ENCODE assay signal across 27 cellular contexts in the genomic region with DNA sequence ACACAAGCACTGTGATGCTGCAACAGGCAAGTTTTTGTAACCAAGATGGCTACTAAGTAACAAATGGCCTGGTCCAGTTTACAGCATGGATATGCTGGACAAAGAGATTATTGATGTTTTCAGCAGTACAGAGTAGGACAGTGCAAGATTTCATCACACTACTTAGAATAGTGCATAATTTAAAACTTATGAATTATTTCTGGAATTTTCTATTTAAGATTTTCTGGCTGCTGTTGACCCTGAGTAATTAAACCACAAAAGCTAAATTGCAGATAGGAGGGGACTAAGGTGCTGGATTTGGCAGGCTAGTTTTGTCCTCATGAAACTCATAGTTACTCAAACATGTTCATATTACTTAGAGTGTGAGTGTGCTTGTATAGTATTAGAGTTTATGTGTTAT.
"Had no signal": no experiment of that assay in that cellular context is flagged by ENCODE, and none has a peak within 500 bp of the region (broad histone marks: within the 10 kb centered on the region; RNA-seq: fewer than 3 reads in every experiment).

No MANE protein-coding gene starts in this region.

- DNase-seq: activated CD4-positive, alpha-beta T cell treated with anti-CD3 and anti-CD28 coated beads, Interleukin-2, amount 10 ng/mL, durations not matched to agents 7 days and 5 days; activated CD4-positive, alpha-beta T cell treated with anti-CD3 and anti-CD28 coated beads, Interleukin-2, amount 50 U/mL, for 48 hours; activated CD8-positive, alpha-beta memory T cell treated with anti-CD3 and anti-CD28 coated beads for 24 hours; activated CD8-positive, alpha-beta memory T cell treated with anti-CD3 and anti-CD28 coated beads, Interleukin-2, amount 10 ng/mL, durations not matched to agents 7 days and 5 days; activated CD8-positive, alpha-beta memory T cell treated with anti-CD3 and anti-CD28 coated beads, Interleukin-2, amount 50 U/mL, for 48 hours; activated gamma-delta T cell; activated naive CD4-positive, alpha-beta T cell treated with Interleukin-2 at 50 U/mL for 16 hours; activated naive CD8-positive, alpha-beta T cell treated with anti-CD3 and anti-CD28 coated beads, Interleukin-2, amount 10 ng/mL, durations not matched to agents 7 days and 5 days; body of pancreas; MM.1S; MV-4-11; NCI-H1092; NCI-H1417; NCI-H146; NCI-H187; NCI-H2029 treated with DMSO at 0.1 percent for 48 hours; NCI-H2107; NCI-H2171; NCI-H510A; NCI-H748 treated with DMSO at 0.1 percent for 48 hours; NK-92 treated with Interleukin-12 subunit alpha and Interleukin-12 subunit beta, amount 100 ng/mL, for 24 hours; SIG-M5; T-helper 1 cell; T1000 had no signal

- H3K4me3 ChIP-seq: body of pancreas, breast epithelium had no signal

- H3K27me3 Mint-ChIP-seq: activated CD4-positive, alpha-beta T cell treated with anti-CD3 and anti-CD28 coated beads, Interleukin-2, amount 10 ng/mL, durations not matched to agents 7 days and 5 days; activated CD8-positive, alpha-beta memory T cell treated with anti-CD3 and anti-CD28 coated beads, Interleukin-2, amount 10 ng/mL, durations not matched to agents 7 days and 5 days; activated naive CD4-positive, alpha-beta T cell treated with anti-CD3 and anti-CD28 coated beads, Interleukin-2, amount 50 U/mL, for 24 hours; activated naive CD8-positive, alpha-beta T cell treated with anti-CD3 and anti-CD28 coated beads, Interleukin-2, amount 10 ng/mL, durations not matched to agents 7 days and 5 days had no signal

- H3K9me3 ChIP-seq: body of pancreas, breast epithelium had no signal

- H3K4me3 Mint-ChIP-seq: activated CD4-positive, alpha-beta T cell treated with anti-CD3 and anti-CD28 coated beads, Interleukin-2, amount 10 ng/mL, durations not matched to agents 7 days and 5 days; activated CD8-positive, alpha-beta memory T cell treated with anti-CD3 and anti-CD28 coated beads, Interleukin-2, amount 10 ng/mL, durations not matched to agents 7 days and 5 days; activated naive CD4-positive, alpha-beta T cell treated with anti-CD3 and anti-CD28 coated beads, Interleukin-2, amount 50 U/mL, for 24 hours; activated naive CD8-positive, alpha-beta T cell treated with anti-CD3 and anti-CD28 coated beads, Interleukin-2, amount 10 ng/mL, durations not matched to agents 7 days and 5 days had no signal

- H3K27ac Mint-ChIP-seq: activated CD4-positive, alpha-beta T cell treated with anti-CD3 and anti-CD28 coated beads, Interleukin-2, amount 10 ng/mL, durations not matched to agents 7 days and 5 days; activated CD8-positive, alpha-beta memory T cell treated with anti-CD3 and anti-CD28 coated beads, Interleukin-2, amount 10 ng/mL, durations not matched to agents 7 days and 5 days; activated naive CD4-positive, alpha-beta T cell treated with anti-CD3 and anti-CD28 coated beads, Interleukin-2, amount 50 U/mL, for 24 hours; activated naive CD8-positive, alpha-beta T cell treated with anti-CD3 and anti-CD28 coated beads, Interleukin-2, amount 10 ng/mL, durations not matched to agents 7 days and 5 days had no signal

- ATAC-seq: activated CD8-positive, alpha-beta memory T cell treated with anti-CD3 and anti-CD28 coated beads, Interleukin-2, amount 10 ng/mL, durations not matched to agents 7 days and 5 days; body of pancreas; Right ventricle myocardium inferior had no signal

- H3K4me1 Mint-ChIP-seq: activated naive CD4-positive, alpha-beta T cell treated with anti-CD3 and anti-CD28 coated beads, Interleukin-2, amount 50 U/mL, for 24 hours had no signal
